In genomic region chr15:90711418-90711824, GRCh38 we compare ENCODE assay signal across 29 cellular contexts. TPM values are rescaled to one million over a fixed set of nuclear protein-coding genes. Genes with fewer than 3 reads are reported as not detected.
DNase-seq lines count a peak whose midpoint lies in the region; ATAC-seq, FAIRE-seq and TF ChIP-seq lines count a peak whose summit lies in the region.
"Had no signal": no experiment of that assay in that cellular context is flagged by ENCODE, and none has a peak within 500 bp of the region (broad histone marks: within the 10 kb centered on the region; RNA-seq: fewer than 3 reads in every experiment).

No MANE protein-coding gene starts in this region.

- H3K36me3 ChIP-seq in ovary = no peaks in the 10 kb centered on the region
- H3K36me3 ChIP-seq: gastrocnemius medialis, sigmoid colon, WERI-Rb-1 had no signal

- DNase-seq in NCI-H146 (lab: John Stamatoyannopoulos, UW) = peak; percentile 14
- DNase-seq in NCI-H146 treated with DMSO at 0.1 percent for 48 hours (lab: John Stamatoyannopoulos, UW; ENCODE audit: unreplicated experiment) = no peak
- peak; percentile 43 for DNase-seq in Jurkat, Clone E6-1 (ENCODE audit: low read depth, low spot score)
- DNase-seq in NCI-H2107 treated with DMSO at 0.1 percent for 48 hours (lab: John Stamatoyannopoulos, UW; ENCODE audit: unreplicated experiment) = peak; percentile 89
- DNase-seq in WTC11 (ENCODE audit: low spot score) = no peak
- no peak for DNase-seq in H54 (ENCODE audit: insufficient read length, low spot score)
- no peak for DNase-seq in ovary
- no peak for DNase-seq in nephron progenitor cell
- DNase-seq: activated CD8-positive, alpha-beta memory T cell treated with anti-CD3 and anti-CD28 coated beads, Interleukin-2, amount 50 U/mL, for 4 hours; activated effector memory CD4-positive, alpha-beta T cell treated with anti-CD3 and anti-CD28 coated beads, Interleukin-2, amount 50 U/mL, for 16 hours; effector memory CD4-positive, alpha-beta T cell; gastrocnemius medialis; H9; hypothalamus; KG1; mucosa of descending colon; NCI-H1048; NCI-H446; sigmoid colon; SK-N-SH; stimulated activated CD8-positive, alpha-beta memory T cell treated with anti-CD3 and anti-CD28 coated beads, Interleukin-4, amount 100 ng/mL, for 48 hours; substantia nigra; WERI-Rb-1 had no signal

- H3K27me3 Mint-ChIP-seq in WTC11 (ENCODE audit: low read depth) (no peaks in the 10 kb centered on the region), nephron progenitor cell (ENCODE audit: low read depth, poor library complexity) (no peaks in the 10 kb centered on the region)
- H3K27me3 Mint-ChIP-seq: B cell had no signal

- no peak for TF ChIP-seq POLR2A in H54 (IDR thresholded peaks at IDR 0.05; ENCODE audit: low read depth, low read length)
- TF ChIP-seq POLR2A in ovary (IDR thresholded peaks at IDR 0.05) = no peak

- 38 to 45% (median 43%) methylated on average over 2 of the region's 2 CpGs for WGBS in ovary, 3 donors

- H3K4me1 Mint-ChIP-seq in WTC11 (peaks cover 16% of the 10 kb centered on the region), nephron progenitor cell (peaks cover 13% of the 10 kb centered on the region)

- H3K4me3 Mint-ChIP-seq in WTC11 (no peak overlapping the region), nephron progenitor cell (no peak overlapping the region)
- H3K4me3 Mint-ChIP-seq: B cell, brain, H9 had no signal

- TF ChIP-seq EP300 in ovary (IDR thresholded peaks at IDR 0.05) = no peak

- CTCF ChIA-PET in WTC11 (lab: Charles Lee) = no interaction called here

- H3K27ac Mint-ChIP-seq in WTC11 (peak overlapping the region; percentile 62; the same call in 1 of the 2 replicates), nephron progenitor cell (no peak overlapping the region)
- H3K27ac Mint-ChIP-seq: B cell, brain had no signal

- H3K4me1 ChIP-seq in ovary (ENCODE audit: insufficient read depth) = no peaks in the 10 kb centered on the region

- no peak overlapping the region for H3K4me3 ChIP-seq in Jurkat, Clone E6-1 (ENCODE audit: low read length)
- no peak overlapping the region for H3K4me3 ChIP-seq in ovary
- H3K4me3 ChIP-seq: gastrocnemius medialis, mucosa of descending colon, sigmoid colon had no signal

- H3K36me3 Mint-ChIP-seq in WTC11 = no peaks in the 10 kb centered on the region
- H3K36me3 Mint-ChIP-seq in nephron progenitor cell (ENCODE audit: low read depth) = peaks cover 10% of the 10 kb centered on the region

- POLR2A ChIA-PET in WTC11 (lab: Charles Lee) = no interaction called here

- no peaks in the 10 kb centered on the region for H3K9me3 ChIP-seq in ovary
- H3K9me3 ChIP-seq: gastrocnemius medialis, mucosa of descending colon, sigmoid colon, SK-N-SH had no signal

- no peak for TF ChIP-seq CTCF in WTC11 (IDR thresholded peaks at IDR 0.05)
- no peak for TF ChIP-seq CTCF in ovary (IDR thresholded peaks at IDR 0.05)
- no peak for TF ChIP-seq CTCF in nephron progenitor cell (IDR thresholded peaks at IDR 0.05)

- H3K27me3 ChIP-seq in ovary = no peaks in the 10 kb centered on the region
- H3K27me3 ChIP-seq: gastrocnemius medialis, sigmoid colon had no signal

- no peak for FAIRE-seq in H54 (lab: Jason Lieb, UNC)
- FAIRE-seq: A204.1, islet of Langerhans had no signal

- no peaks in the 10 kb centered on the region for H3K9me3 Mint-ChIP-seq in WTC11
- H3K9me3 Mint-ChIP-seq in nephron progenitor cell = peaks cover 5% of the 10 kb centered on the region
- H3K9me3 Mint-ChIP-seq: H9 had no signal

- intact Hi-C loops in ovary (cut with DNase I) = loop anchor here in 2 of 4 donors (10.0 kb wide), 2 partner anchors 163 to 323 kb away; no protein-coding TSS in a partner anchor

- no peak overlapping the region for H3K27ac ChIP-seq in ovary
- H3K27ac ChIP-seq: gastrocnemius medialis, RWPE1, sigmoid colon, WERI-Rb-1 had no signal

- no peak for ATAC-seq in WTC11
- ATAC-seq: esophagus mucosa, gastrocnemius medialis, mucosa of descending colon had no signal

TF ChIP-seq in WTC11, 78 proteins besides CTCF, POLR2A, EP300 and RAD21:
- TF ChIP-seq, protein P1, sequence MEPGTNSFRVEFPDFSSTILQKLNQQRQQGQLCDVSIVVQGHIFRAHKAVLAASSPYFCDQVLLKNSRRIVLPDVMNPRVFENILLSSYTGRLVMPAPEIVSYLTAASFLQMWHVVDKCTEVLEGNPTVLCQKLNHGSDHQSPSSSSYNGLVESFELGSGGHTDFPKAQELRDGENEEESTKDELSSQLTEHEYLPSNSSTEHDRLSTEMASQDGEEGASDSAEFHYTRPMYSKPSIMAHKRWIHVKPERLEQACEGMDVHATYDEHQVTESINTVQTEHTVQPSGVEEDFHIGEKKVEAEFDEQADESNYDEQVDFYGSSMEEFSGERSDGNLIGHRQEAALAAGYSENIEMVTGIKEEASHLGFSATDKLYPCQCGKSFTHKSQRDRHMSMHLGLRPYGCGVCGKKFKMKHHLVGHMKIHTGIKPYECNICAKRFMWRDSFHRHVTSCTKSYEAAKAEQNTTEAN (CRISPR knock-in tag; IDR thresholded peaks at IDR 0.05) = no peak
- TF ChIP-seq ZBTB21 (CRISPR knock-in tag; IDR thresholded peaks at IDR 0.05; ENCODE audit: borderline replicate concordance) (no peak), RORB (CRISPR knock-in tag; IDR thresholded peaks at IDR 0.05) (no peak)

RNA-seq across cellular contexts. Expression of gene BLM, which starts 5.7 kb away (rescaled TPM):
- 46.1 TPM for polyA plus RNA-seq in Jurkat, Clone E6-1 (2012; ENCODE audit: insufficient read depth, insufficient read length)
- 29.9 to 40.5 TPM (median 34.8 TPM) in 3 replicates for total RNA-seq in WTC11 (2021)
- 1 to 10 TPM in 1 of 7 donors, under 1 TPM in 5, not detected in 1; 0.15 to 1.9 (median 0.78) TPM for total RNA-seq in ovary
- polyA plus RNA-seq in ovary = 1 to 10 TPM in 1 of 2 donors, under 1 TPM in 1; 0.40 to 1.3 TPM

Comparison
In these comparisons a context has a peak if more than half of its experiments do, and no peak if none do; other contexts are left out.
1. DNase-seq: peak in NCI-H146 (single experiment), Jurkat, Clone E6-1 (single experiment) and NCI-H2107 treated with DMSO at 0.1 percent for 48 hours (single experiment); none in NCI-H146 treated with DMSO at 0.1 percent for 48 hours (single experiment), WTC11 (single experiment), H54 (single experiment), ovary (0 of 5) and nephron progenitor cell (single experiment).
2. RNA of gene BLM, which starts 5.7 kb away (total RNA-seq): 29.9 to 40.5 TPM in WTC11; 0.15 to 1.9 TPM in ovary; every median in the first group is over 10 times any median in the second.